26 cellular contexts compared by ENCODE assay signal in genomic region chr19:4095488-4095844, GRCh38. TPM values are rescaled to one million over a fixed set of nuclear protein-coding genes. Genes with fewer than 3 reads are reported as not detected.
"Had no signal": no experiment of that assay in that cellular context is flagged by ENCODE, and none has a peak within 500 bp of the region (broad histone marks: within the 10 kb centered on the region; RNA-seq: fewer than 3 reads in every experiment).

No MANE protein-coding gene starts in this region.

- H3K27me3 ChIP-seq: gastrocnemius medialis, neutrophil, sigmoid colon, spleen, testis, tibial artery, upper lobe of left lung had no signal

- H3K27ac Mint-ChIP-seq: effector memory CD8-positive, alpha-beta T cell; natural killer cell had no signal

- H3K4me3 Mint-ChIP-seq: effector memory CD8-positive, alpha-beta T cell; natural killer cell had no signal

- H3K4me1 ChIP-seq: lower lobe of right lung, sigmoid colon had no signal

- ATAC-seq: effector memory CD8-positive, alpha-beta T cell; gastrocnemius medialis; left ventricle myocardium superior; lower lobe of right lung; natural killer cell; psoas muscle had no signal

- H3K4me3 ChIP-seq: gastrocnemius medialis, lower lobe of right lung, psoas muscle, sigmoid colon, spleen, testis, tibial artery, upper lobe of left lung had no signal

- H3K9me3 Mint-ChIP-seq: effector memory CD8-positive, alpha-beta T cell; natural killer cell had no signal

- H3K27ac ChIP-seq: gastrocnemius medialis, lower lobe of right lung, neutrophil, psoas muscle, sigmoid colon, spleen, testis, upper lobe of left lung had no signal

- H3K9me3 ChIP-seq: gastrocnemius medialis, lower lobe of right lung, neutrophil, psoas muscle, sigmoid colon, spleen, testis, tibial artery, upper lobe of left lung had no signal

- H3K27me3 Mint-ChIP-seq: effector memory CD8-positive, alpha-beta T cell had no signal

- H3K36me3 Mint-ChIP-seq: natural killer cell had no signal

- DNase-seq: cortex of kidney; effector memory CD8-positive, alpha-beta T cell; erythroblast; foreskin fibroblast; gastrocnemius medialis; head of caudate nucleus; left ventricle myocardium superior; lower lobe of right lung; natural killer cell; right cardiac atrium; sigmoid colon; spleen; stimulated activated CD4-positive, alpha-beta T cell treated with anti-CD3 and anti-CD28 coated beads, Interleukin-4, amount 100 ng/mL, for 4 hours; stimulated activated naive CD4-positive, alpha-beta T cell treated with Interleukin-2 at 50 U/mL for 16 hours; testis; tibial artery had no signal

RNA-seq across cellular contexts. Expression of gene CREB3L3, which starts 58.0 kb away (rescaled TPM):
- total RNA-seq: dermis microvascular lymphatic vessel endothelial cell, glomerular endothelial cell, left ventricle myocardium superior, lower lobe of right lung, omental fat pad, psoas muscle, renal cortical epithelial cell, right cardiac atrium, skeletal muscle tissue had no signal
- polyA plus RNA-seq: keratinocyte, neural cell, right cardiac atrium had no signal
